ENCODE assay signal across 26 cellular contexts in the genomic region with DNA sequence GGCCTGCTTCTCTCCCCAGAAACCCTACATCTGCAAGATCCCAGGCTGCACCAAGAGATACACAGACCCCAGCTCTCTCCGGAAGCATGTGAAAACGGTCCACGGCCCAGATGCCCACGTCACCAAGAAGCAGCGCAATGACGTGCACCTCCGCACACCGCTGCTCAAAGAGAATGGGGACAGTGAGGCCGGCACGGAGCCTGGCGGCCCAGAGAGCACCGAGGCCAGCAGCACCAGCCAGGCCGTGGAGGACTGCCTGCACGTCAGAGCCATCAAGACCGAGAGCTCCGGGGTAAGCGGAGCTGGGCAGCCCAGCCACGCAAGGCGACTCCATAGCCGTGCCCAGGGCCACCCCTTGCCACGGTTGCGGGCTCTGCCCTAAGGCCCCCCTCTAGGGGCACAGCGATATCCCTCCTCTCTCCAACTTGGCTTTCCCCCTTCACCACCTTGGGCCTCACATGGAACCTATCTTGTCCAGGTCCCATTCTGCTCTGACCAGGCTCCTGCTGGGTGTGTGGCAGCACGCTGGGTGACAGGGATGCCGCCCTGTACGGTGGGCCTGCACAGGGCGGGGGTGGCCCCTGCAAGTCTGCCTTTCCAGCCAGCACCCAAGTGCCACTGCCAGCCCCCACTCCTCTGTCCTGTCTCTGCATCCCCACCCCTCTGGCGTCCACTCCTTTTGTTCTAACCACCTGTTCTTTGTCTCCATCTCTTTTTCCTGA.
"Had no signal": no experiment of that assay in that cellular context is flagged by ENCODE, and none has a peak within 500 bp of the region (broad histone marks: within the 10 kb centered on the region; RNA-seq: fewer than 3 reads in every experiment).

No MANE protein-coding gene starts in this region.

- H3K4me1 Mint-ChIP-seq: activated B cell treated with CpG ODN at 0.5 μM for 24 hours; activated CD4-positive, alpha-beta T cell treated with anti-CD3 and anti-CD28 coated beads, Interleukin-2, amount 10 ng/mL, durations not matched to agents 7 days and 5 days; activated naive CD8-positive, alpha-beta T cell treated with anti-CD3 and anti-CD28 coated beads, Interleukin-2, amount 50 U/mL, for 24 hours had no signal

- H3K27ac Mint-ChIP-seq: activated B cell treated with CpG ODN at 0.5 μM for 24 hours; activated CD4-positive, alpha-beta memory T cell treated with anti-CD3 and anti-CD28 coated beads for 36 hours; activated CD4-positive, alpha-beta T cell treated with anti-CD3 and anti-CD28 coated beads, Interleukin-2, amount 10 ng/mL, durations not matched to agents 7 days and 5 days; activated naive CD4-positive, alpha-beta T cell treated with anti-CD3 and anti-CD28 coated beads, Interleukin-2, amount 50 U/mL, for 72 hours; activated naive CD8-positive, alpha-beta T cell treated with anti-CD3 and anti-CD28 coated beads, Interleukin-2, amount 50 U/mL, for 24 hours; activated T-cell treated with anti-CD3 and anti-CD28 coated beads, Interleukin-2, amount 50 U/mL, for 72 hours had no signal

- H3K4me3 Mint-ChIP-seq: activated B cell treated with CpG ODN at 0.5 μM for 24 hours; activated CD4-positive, alpha-beta memory T cell treated with anti-CD3 and anti-CD28 coated beads for 36 hours; activated CD4-positive, alpha-beta T cell treated with anti-CD3 and anti-CD28 coated beads, Interleukin-2, amount 10 ng/mL, durations not matched to agents 7 days and 5 days; activated naive CD8-positive, alpha-beta T cell treated with anti-CD3 and anti-CD28 coated beads, Interleukin-2, amount 50 U/mL, for 24 hours; activated T-cell treated with anti-CD3 and anti-CD28 coated beads, Interleukin-2, amount 50 U/mL, for 72 hours; brain had no signal

- FAIRE-seq: TTC549 had no signal

- H3K36me3 ChIP-seq: MG63 had no signal

- H3K27ac ChIP-seq: ascending aorta, RWPE1 had no signal

- H3K9me3 ChIP-seq: ascending aorta, MG63 had no signal

- H3K36me3 Mint-ChIP-seq: activated CD4-positive, alpha-beta memory T cell treated with anti-CD3 and anti-CD28 coated beads for 36 hours; activated naive CD4-positive, alpha-beta T cell treated with anti-CD3 and anti-CD28 coated beads, Interleukin-2, amount 50 U/mL, for 72 hours had no signal

- H3K4me1 ChIP-seq: ascending aorta had no signal

- ATAC-seq: activated naive CD4-positive, alpha-beta T cell treated with anti-CD3 and anti-CD28 coated beads, Interleukin-2, amount 50 U/mL, for 72 hours; activated naive CD8-positive, alpha-beta T cell treated with anti-CD3 and anti-CD28 coated beads, Interleukin-2, amount 50 U/mL, for 24 hours; activated T-cell treated with anti-CD3 and anti-CD28 coated beads, Interleukin-2, amount 50 U/mL, for 72 hours; Panc1 had no signal

- H3K4me3 ChIP-seq: ascending aorta, MG63 had no signal

- H3K27me3 ChIP-seq: ascending aorta, MG63 had no signal

- H3K9me3 Mint-ChIP-seq: activated B cell treated with CpG ODN at 0.5 μM for 24 hours; activated CD4-positive, alpha-beta memory T cell treated with anti-CD3 and anti-CD28 coated beads for 36 hours; activated CD4-positive, alpha-beta T cell treated with anti-CD3 and anti-CD28 coated beads, Interleukin-2, amount 10 ng/mL, durations not matched to agents 7 days and 5 days; activated naive CD4-positive, alpha-beta T cell treated with anti-CD3 and anti-CD28 coated beads, Interleukin-2, amount 50 U/mL, for 72 hours; activated naive CD8-positive, alpha-beta T cell treated with anti-CD3 and anti-CD28 coated beads, Interleukin-2, amount 50 U/mL, for 24 hours; activated T-cell treated with anti-CD3 and anti-CD28 coated beads, Interleukin-2, amount 50 U/mL, for 72 hours had no signal

- H3K27me3 Mint-ChIP-seq: activated B cell treated with CpG ODN at 0.5 μM for 24 hours; activated CD4-positive, alpha-beta memory T cell treated with anti-CD3 and anti-CD28 coated beads for 36 hours; activated CD4-positive, alpha-beta T cell treated with anti-CD3 and anti-CD28 coated beads, Interleukin-2, amount 10 ng/mL, durations not matched to agents 7 days and 5 days; activated naive CD8-positive, alpha-beta T cell treated with anti-CD3 and anti-CD28 coated beads, Interleukin-2, amount 50 U/mL, for 24 hours; brain had no signal

- DNase-seq: activated B cell treated with CpG ODN at 0.5 μM for 24 hours; activated CD4-positive, alpha-beta memory T cell treated with anti-CD3 and anti-CD28 coated beads for 36 hours; activated CD4-positive, alpha-beta T cell treated with anti-CD3 and anti-CD28 coated beads, Interleukin-2, amount 10 ng/mL, durations not matched to agents 7 days and 5 days; activated CD8-positive, alpha-beta memory T cell treated with anti-CD3 and anti-CD28 coated beads for 24 hours; activated naive CD4-positive, alpha-beta T cell treated with Interleukin-2 at 50 U/mL for 16 hours; activated naive CD8-positive, alpha-beta T cell treated with anti-CD3 and anti-CD28 coated beads, Interleukin-2, amount 50 U/mL, for 24 hours; activated T-cell treated with anti-CD3 and anti-CD28 coated beads, Interleukin-2, amount 50 U/mL, for 72 hours; amniotic stem cell; MG63; MV-4-11; NCI-H1092 treated with DMSO at 0.1 percent for 48 hours; NCI-H1436; NCI-H187; NCI-H2081; NCI-H510A treated with DMSO at 0.1 percent for 48 hours; NK-92 treated with Interleukin-12 subunit alpha and Interleukin-12 subunit beta, amount 100 ng/mL, for 24 hours; OCI-M1; SHP77; T-helper 2 cell; T1000 had no signal
